1 cellular context compared by ENCODE assay signal in genomic region chr22:22061085-22062077, GRCh38.
A peak's percentile ranks its signal among the peaks of the same experiment; 100 is the strongest.
TF ChIP-seq lines count a peak whose summit lies in the region.

No MANE protein-coding gene starts in this region.

TF ChIP-seq in K562, 482 proteins besides CTCF, POLR2A, EP300 and RAD21 (continued from another document and continues in another):
- TF ChIP-seq, protein P1, sequence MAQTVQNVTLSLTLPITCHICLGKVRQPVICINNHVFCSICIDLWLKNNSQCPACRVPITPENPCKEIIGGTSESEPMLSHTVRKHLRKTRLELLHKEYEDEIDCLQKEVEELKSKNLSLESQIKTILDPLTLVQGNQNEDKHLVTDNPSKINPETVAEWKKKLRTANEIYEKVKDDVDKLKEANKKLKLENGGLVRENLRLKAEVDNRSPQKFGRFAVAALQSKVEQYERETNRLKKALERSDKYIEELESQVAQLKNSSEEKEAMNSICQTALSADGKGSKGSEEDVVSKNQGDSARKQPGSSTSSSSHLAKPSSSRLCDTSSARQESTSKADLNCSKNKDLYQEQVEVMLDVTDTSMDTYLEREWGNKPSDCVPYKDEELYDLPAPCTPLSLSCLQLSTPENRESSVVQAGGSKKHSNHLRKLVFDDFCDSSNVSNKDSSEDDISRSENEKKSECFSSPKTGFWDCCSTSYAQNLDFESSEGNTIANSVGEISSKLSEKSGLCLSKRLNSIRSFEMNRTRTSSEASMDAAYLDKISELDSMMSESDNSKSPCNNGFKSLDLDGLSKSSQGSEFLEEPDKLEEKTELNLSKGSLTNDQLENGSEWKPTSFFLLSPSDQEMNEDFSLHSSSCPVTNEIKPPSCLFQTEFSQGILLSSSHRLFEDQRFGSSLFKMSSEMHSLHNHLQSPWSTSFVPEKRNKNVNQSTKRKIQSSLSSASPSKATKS (CRISPR knock-in tag; IDR thresholded peaks at IDR 0.05) = 0 out of 2 replicates have a peak, but pooled peaks have one; percentile 18
- TF ChIP-seq ESRRB (CRISPR knock-in tag; IDR thresholded peaks at IDR 0.05; ENCODE audit: borderline replicate concordance) = no peak
- TF ChIP-seq SOX6 (IDR thresholded peaks at IDR 0.05) = no peak
- TF ChIP-seq FIP1L1 (IDR thresholded peaks at IDR 0.05; ENCODE audit: low read depth, low read length, poor library complexity, severe bottlenecking) = no peak
- TF ChIP-seq, protein P2, sequence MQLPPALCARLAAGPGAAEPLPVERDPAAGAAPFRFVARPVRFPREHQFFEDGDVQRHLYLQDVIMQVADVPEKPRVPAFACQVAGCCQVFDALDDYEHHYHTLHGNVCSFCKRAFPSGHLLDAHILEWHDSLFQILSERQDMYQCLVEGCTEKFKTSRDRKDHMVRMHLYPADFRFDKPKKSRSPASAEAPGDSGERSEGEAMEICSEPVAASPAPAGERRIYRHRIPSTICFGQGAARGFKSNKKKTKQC (CRISPR knock-in tag; IDR thresholded peaks at IDR 0.05) = no peak
- no peak for TF ChIP-seq GTF2E2 (tag; IDR thresholded peaks at IDR 0.05)
- TF ChIP-seq, protein P3, sequence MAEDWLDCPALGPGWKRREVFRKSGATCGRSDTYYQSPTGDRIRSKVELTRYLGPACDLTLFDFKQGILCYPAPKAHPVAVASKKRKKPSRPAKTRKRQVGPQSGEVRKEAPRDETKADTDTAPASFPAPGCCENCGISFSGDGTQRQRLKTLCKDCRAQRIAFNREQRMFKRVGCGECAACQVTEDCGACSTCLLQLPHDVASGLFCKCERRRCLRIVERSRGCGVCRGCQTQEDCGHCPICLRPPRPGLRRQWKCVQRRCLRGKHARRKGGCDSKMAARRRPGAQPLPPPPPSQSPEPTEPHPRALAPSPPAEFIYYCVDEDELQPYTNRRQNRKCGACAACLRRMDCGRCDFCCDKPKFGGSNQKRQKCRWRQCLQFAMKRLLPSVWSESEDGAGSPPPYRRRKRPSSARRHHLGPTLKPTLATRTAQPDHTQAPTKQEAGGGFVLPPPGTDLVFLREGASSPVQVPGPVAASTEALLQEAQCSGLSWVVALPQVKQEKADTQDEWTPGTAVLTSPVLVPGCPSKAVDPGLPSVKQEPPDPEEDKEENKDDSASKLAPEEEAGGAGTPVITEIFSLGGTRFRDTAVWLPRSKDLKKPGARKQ (CRISPR knock-in tag; IDR thresholded peaks at IDR 0.05) = no peak
- TF ChIP-seq THRB (CRISPR knock-in tag; conservative IDR thresholded peaks at IDR 0.05) = 0 out of 2 replicates have a peak, but pooled peaks have one; percentile 63
- TF ChIP-seq TAL1 (IDR thresholded peaks at IDR 0.05) = no peak
- TF ChIP-seq HSF4 (CRISPR knock-in tag; IDR thresholded peaks at IDR 0.05; ENCODE audit: borderline replicate concordance) = no peak
- TF ChIP-seq ZNF232 (CRISPR knock-in tag; IDR thresholded peaks at IDR 0.05) = 0 out of 2 replicates have a peak, but pooled peaks have one; percentile 27
- TF ChIP-seq ZNF695 (CRISPR knock-in tag; IDR thresholded peaks at IDR 0.05) = no peak
- TF ChIP-seq PCBP1 (IDR thresholded peaks at IDR 0.05; ENCODE audit: low read depth, low read length, poor library complexity, severe bottlenecking) = no peak
- TF ChIP-seq ZNF668 (CRISPR knock-in tag; IDR thresholded peaks at IDR 0.05) = 0 out of 2 replicates have a peak, but pooled peaks have one; percentile 12
- TF ChIP-seq KDM5B (IDR thresholded peaks at IDR 0.05; ENCODE audit: insufficient replicate concordance, low read depth, low read length) = no peak
- 0 out of 2 replicates have a peak, but pooled peaks have one; percentile 52 for TF ChIP-seq KLF16 (IDR thresholded peaks at IDR 0.05)
- no peak for TF ChIP-seq SIRT6 (IDR thresholded peaks at IDR 0.05; ENCODE audit: low read depth, low read length)
- no peak for TF ChIP-seq TCF3 (CRISPR knock-in tag; IDR thresholded peaks at IDR 0.05)
- TF ChIP-seq, protein P4, sequence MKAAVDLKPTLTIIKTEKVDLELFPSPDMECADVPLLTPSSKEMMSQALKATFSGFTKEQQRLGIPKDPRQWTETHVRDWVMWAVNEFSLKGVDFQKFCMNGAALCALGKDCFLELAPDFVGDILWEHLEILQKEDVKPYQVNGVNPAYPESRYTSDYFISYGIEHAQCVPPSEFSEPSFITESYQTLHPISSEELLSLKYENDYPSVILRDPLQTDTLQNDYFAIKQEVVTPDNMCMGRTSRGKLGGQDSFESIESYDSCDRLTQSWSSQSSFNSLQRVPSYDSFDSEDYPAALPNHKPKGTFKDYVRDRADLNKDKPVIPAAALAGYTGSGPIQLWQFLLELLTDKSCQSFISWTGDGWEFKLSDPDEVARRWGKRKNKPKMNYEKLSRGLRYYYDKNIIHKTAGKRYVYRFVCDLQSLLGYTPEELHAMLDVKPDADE (conservative IDR thresholded peaks at IDR 0.05; ENCODE audit: control insufficient read depth, low read depth, low read length) = no peak; the same call in 1 of the 2 replicates
- TF ChIP-seq BHLHE40 (IDR thresholded peaks at IDR 0.05; ENCODE audit: low read length) = no peak; the same call in 1 of the 2 replicates
- no peak for TF ChIP-seq HNRNPUL1 (IDR thresholded peaks at IDR 0.05; ENCODE audit: low read length)
- TF ChIP-seq ZC3H4 (CRISPR knock-in tag; IDR thresholded peaks at IDR 0.05; ENCODE audit: borderline replicate concordance) = peak; percentile 19; the same call in 1 of the 2 replicates
- TF ChIP-seq ZNF740 (CRISPR knock-in tag; IDR thresholded peaks at IDR 0.05) = peak; percentile 87; the same call in 1 of the 2 replicates
- peak in 1 of 2 experiments; percentile 93; a peak in 2 of 4 replicates for TF ChIP-seq ZNF740 (tag; IDR thresholded peaks at IDR 0.05)
- TF ChIP-seq ELF4 (CRISPR knock-in tag; IDR thresholded peaks at IDR 0.05) = no peak
- TF ChIP-seq RAD51 (IDR thresholded peaks at IDR 0.05; ENCODE audit: borderline replicate concordance, low read depth) = no peak
- TF ChIP-seq, protein P5, sequence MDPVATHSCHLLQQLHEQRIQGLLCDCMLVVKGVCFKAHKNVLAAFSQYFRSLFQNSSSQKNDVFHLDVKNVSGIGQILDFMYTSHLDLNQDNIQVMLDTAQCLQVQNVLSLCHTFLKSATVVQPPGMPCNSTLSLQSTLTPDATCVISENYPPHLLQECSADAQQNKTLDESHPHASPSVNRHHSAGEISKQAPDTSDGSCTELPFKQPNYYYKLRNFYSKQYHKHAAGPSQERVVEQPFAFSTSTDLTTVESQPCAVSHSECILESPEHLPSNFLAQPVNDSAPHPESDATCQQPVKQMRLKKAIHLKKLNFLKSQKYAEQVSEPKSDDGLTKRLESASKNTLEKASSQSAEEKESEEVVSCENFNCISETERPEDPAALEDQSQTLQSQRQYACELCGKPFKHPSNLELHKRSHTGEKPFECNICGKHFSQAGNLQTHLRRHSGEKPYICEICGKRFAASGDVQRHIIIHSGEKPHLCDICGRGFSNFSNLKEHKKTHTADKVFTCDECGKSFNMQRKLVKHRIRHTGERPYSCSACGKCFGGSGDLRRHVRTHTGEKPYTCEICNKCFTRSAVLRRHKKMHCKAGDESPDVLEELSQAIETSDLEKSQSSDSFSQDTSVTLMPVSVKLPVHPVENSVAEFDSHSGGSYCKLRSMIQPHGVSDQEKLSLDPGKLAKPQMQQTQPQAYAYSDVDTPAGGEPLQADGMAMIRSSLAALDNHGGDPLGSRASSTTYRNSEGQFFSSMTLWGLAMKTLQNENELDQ (CRISPR knock-in tag; IDR thresholded peaks at IDR 0.05; ENCODE audit: borderline replicate concordance) = no peak
- TF ChIP-seq VEZF1 (CRISPR knock-in tag; IDR thresholded peaks at IDR 0.05) = peak; percentile 27; the same call in 1 of the 2 replicates
- TF ChIP-seq SNRNP70 (optimal IDR thresholded peaks at IDR 0.05; ENCODE audit: low read depth, low read length) = no peak
- TF ChIP-seq ZBTB1 (CRISPR knock-in tag; IDR thresholded peaks at IDR 0.05; ENCODE audit: borderline replicate concordance, low read depth) = no peak
- peak; percentile 8; the same call in 1 of the 2 replicates for TF ChIP-seq ZNF140 (CRISPR knock-in tag; IDR thresholded peaks at IDR 0.05)
- TF ChIP-seq NR1H2 (CRISPR knock-in tag; IDR thresholded peaks at IDR 0.05) = no peak
- no peak for TF ChIP-seq STAT6 (CRISPR knock-in tag; IDR thresholded peaks at IDR 0.05)
- TF ChIP-seq SUPT5H (IDR thresholded peaks at IDR 0.05) = no peak
- no peak for TF ChIP-seq FOXM1 (IDR thresholded peaks at IDR 0.05; ENCODE audit: low read depth)
- TF ChIP-seq FOXM1 (CRISPR knock-in tag; IDR thresholded peaks at IDR 0.05; ENCODE audit: low read depth) = no peak
- TF ChIP-seq MAZ (CRISPR knock-in tag; conservative IDR thresholded peaks at IDR 0.05 in 1 of 2, IDR thresholded peaks at IDR 0.05 in 1 of 2) = no peak
- no peak for TF ChIP-seq SIN3B (IDR thresholded peaks at IDR 0.05; ENCODE audit: low read depth)
- no peak for TF ChIP-seq CBX3 (IDR thresholded peaks at IDR 0.05; ENCODE audit: borderline replicate concordance in 1 of 2, low read length in 2 of 2)
- no peak for TF ChIP-seq TARDBP (IDR thresholded peaks at IDR 0.05)
- no peak for TF ChIP-seq MYBL2 (IDR thresholded peaks at IDR 0.05; ENCODE audit: low read depth)
- no peak for TF ChIP-seq MYBL2 (CRISPR knock-in tag; IDR thresholded peaks at IDR 0.05; ENCODE audit: borderline replicate concordance)
- peak; percentile 55; the same call in 1 of the 2 replicates for TF ChIP-seq NR3C1 (CRISPR knock-in tag; IDR thresholded peaks at IDR 0.05)
- TF ChIP-seq ZNF77 (CRISPR knock-in tag; IDR thresholded peaks at IDR 0.05) = no peak
- no peak for TF ChIP-seq EHMT2 (IDR thresholded peaks at IDR 0.05)
- TF ChIP-seq WHSC1 (IDR thresholded peaks at IDR 0.05; ENCODE audit: low read length) = no peak
- no peak for TF ChIP-seq MIER1 (IDR thresholded peaks at IDR 0.05; ENCODE audit: low read depth)
- no peak for TF ChIP-seq MBD2 (IDR thresholded peaks at IDR 0.05; ENCODE audit: borderline replicate concordance, low read depth)
- no peak for TF ChIP-seq KDM1A (IDR thresholded peaks at IDR 0.05)
- no peak for TF ChIP-seq E2F3 (CRISPR knock-in tag; IDR thresholded peaks at IDR 0.05)
- TF ChIP-seq HMG20B (CRISPR knock-in tag; IDR thresholded peaks at IDR 0.05) = 0 out of 2 replicates have a peak, but pooled peaks have one; percentile 63
- no peak for TF ChIP-seq EZH2 (IDR thresholded peaks at IDR 0.05; ENCODE audit: borderline replicate concordance, low read depth, low read length)
- TF ChIP-seq SMAD4 (CRISPR knock-in tag; conservative IDR thresholded peaks at IDR 0.05) = no peak; the same call in 1 of the 2 replicates
